8 cellular contexts compared by ENCODE assay signal in the genomic region with DNA sequence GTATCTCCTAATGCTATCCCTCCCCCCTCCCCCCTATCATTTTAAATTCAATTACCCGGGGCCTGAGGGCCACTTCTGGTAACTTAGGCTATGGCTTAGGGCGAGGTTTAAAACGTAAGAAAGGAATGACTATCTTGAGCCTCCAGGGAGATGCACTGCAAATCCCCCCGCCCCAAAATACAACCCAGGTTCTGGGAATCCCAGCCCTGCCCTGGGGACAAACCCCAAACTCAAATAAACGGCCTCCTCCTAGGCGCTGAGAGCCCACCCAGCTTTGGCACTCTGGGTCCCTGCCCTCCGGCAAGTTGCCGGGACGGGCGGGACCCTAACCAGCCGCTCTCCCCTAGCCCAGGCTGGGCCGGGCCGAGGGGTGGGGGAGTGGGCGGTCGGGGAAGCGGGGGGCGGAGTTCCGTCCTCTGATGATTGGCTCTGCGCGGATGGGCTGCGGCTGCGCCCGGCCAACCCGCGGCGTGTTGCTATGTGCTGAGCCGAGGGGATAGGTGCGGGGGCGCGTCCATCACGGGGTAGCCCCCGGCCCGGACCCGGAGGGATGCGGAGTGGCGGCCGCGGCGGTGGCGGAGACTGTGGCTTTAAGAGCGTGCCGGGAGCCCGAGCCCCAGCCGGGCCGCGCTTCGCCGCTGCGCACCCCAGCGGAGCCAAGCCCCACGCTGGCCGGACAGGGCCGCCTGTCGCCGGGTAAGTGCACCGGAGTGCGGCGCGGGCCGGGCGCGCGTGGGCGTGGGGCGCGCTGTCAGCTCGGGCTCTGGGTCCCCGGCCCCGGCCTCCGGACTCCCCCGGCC. TPM values are rescaled to one million over a fixed set of nuclear protein-coding genes. Genes with fewer than 3 reads are reported as not detected.
DNase-seq lines count a peak whose midpoint lies in the region; ATAC-seq and TF ChIP-seq lines count a peak whose summit lies in the region.

A gene with protein sequence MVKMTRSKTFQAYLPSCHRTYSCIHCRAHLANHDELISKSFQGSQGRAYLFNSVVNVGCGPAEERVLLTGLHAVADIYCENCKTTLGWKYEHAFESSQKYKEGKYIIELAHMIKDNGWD (plus strand): TSS at position 527 of the 800 bp plus-strand sequence. CDS start 21,755 bp downstream, outside the sequence.

- H3K36me3 ChIP-seq in colonic mucosa: no peaks in the 10 kb centered on the region

- peak; percentile 98 for DNase-seq in AG20443 (ENCODE audit: low spot score)
- DNase-seq in GM19240 (ENCODE audit: insufficient read length, low spot score): peak; percentile 93
- peak; percentile 87 to 98 for DNase-seq in NCI-H526 (lab: John Stamatoyannopoulos, UW)
- DNase-seq in activated CD4-positive, alpha-beta T cell treated with anti-CD3 and anti-CD28 coated beads for 48 hours: peak; percentile 90
- DNase-seq in colonic mucosa: peak; percentile 97
- peak; percentile 94 for DNase-seq in kidney tubule cell (ENCODE audit: low spot score)
- peak; percentile 74 to 88 for DNase-seq in stimulated activated CD4-positive, alpha-beta T cell treated with anti-CD3 and anti-CD28 coated beads, Interleukin-15, amount 100 ng/mL, for 48 hours (ENCODE audit: low read depth in 2 of 2)

- H3K4me1 ChIP-seq in colonic mucosa: peaks cover 23% of the 10 kb centered on the region

- no peak for TF ChIP-seq CTCF in colonic mucosa (IDR thresholded peaks at IDR 0.05)

- peak; percentile 59 for ATAC-seq in HG03457 (IDR thresholded peaks at IDR 0.05; ENCODE audit: unreplicated experiment)

- no peaks in the 10 kb centered on the region for H3K9me3 ChIP-seq in colonic mucosa

- intact Hi-C loops in colonic mucosa (cut with DNase I): loop anchor here (5.0 kb wide), 1 partner anchor 41 kb away; no protein-coding TSS in a partner anchor

- H3K9ac ChIP-seq in colonic mucosa (ENCODE audit: low read depth in 2 of 2, low read length in 2 of 2): peak within 1 kb of the TSS; percentile 89 to 90

- H3K4me3 ChIP-seq in colonic mucosa: peak within 1 kb of the TSS; percentile 83

- H3K27me3 ChIP-seq in colonic mucosa: no peaks in the 10 kb centered on the region

- peak within 1 kb of the TSS; percentile 95 for H3K27ac ChIP-seq in colonic mucosa

RNA-seq across cellular contexts. Expression of the gene that starts here (rescaled TPM):
- 10 to 100 TPM; 17.2 to 25.7 TPM for total RNA-seq in colonic mucosa

Comparison
In these comparisons a context has a peak if more than half of its experiments do, and no peak if none do; other contexts are left out.
1. Peak in every context shown above with its lines: DNase-seq, ATAC-seq, H3K4me3 ChIP-seq and H3K27ac ChIP-seq.